Comparison of ENCODE assay signal across 8 cellular contexts in genomic region chr14:96038920-96039632, GRCh38. TPM values are rescaled to one million over a fixed set of nuclear protein-coding genes. Genes with fewer than 3 reads are reported as not detected.
DNase-seq lines count a peak whose midpoint lies in the region; TF ChIP-seq lines count a peak whose summit lies in the region.

Gene C14orf132 (plus strand): TSS chr14:96039362. CDS start chr14:96039501, 139 bp downstream.

- H3K36me3 ChIP-seq in osteoblast (ENCODE audit: insufficient read depth, low read length) (peaks cover 11% of the 10 kb centered on the region), thyroid gland (no peaks in the 10 kb centered on the region), Karpas-422 (ENCODE audit: insufficient read depth, low read length) (no peaks in the 10 kb centered on the region)

- H3K4me2 ChIP-seq in osteoblast (ENCODE audit: insufficient read depth, low read length) (peak within 1 kb of the TSS; percentile 91), Karpas-422 (ENCODE audit: low read depth, low read length, poor library complexity, severe bottlenecking) (no peak within 1 kb of the TSS)

- H3K9me3 ChIP-seq in osteoblast (ENCODE audit: low read depth, low read length) (no peaks in the 10 kb centered on the region), thyroid gland (no peaks in the 10 kb centered on the region), Karpas-422 (ENCODE audit: low read length) (no peaks in the 10 kb centered on the region)

- H3K4me1 ChIP-seq in osteoblast (ENCODE audit: insufficient read depth, low read length): peaks cover 34% of the 10 kb centered on the region
- H3K4me1 ChIP-seq in thyroid gland: peaks cover 12 to 32% of the 10 kb centered on the region in 2 donors
- peaks cover 14% of the 10 kb centered on the region for H3K4me1 ChIP-seq in Karpas-422 (ENCODE audit: low read length)

- TF ChIP-seq CTCF in GM20000 (IDR thresholded peaks at IDR 0.05; ENCODE audit: extremely low read depth, missing control alignments): no peak
- TF ChIP-seq CTCF in osteoblast (IDR thresholded peaks at IDR 0.05; ENCODE audit: extremely low read depth, low read depth, low read length): no peak
- TF ChIP-seq CTCF in thyroid gland (IDR thresholded peaks at IDR 0.05): no peak

- H3K79me2 ChIP-seq in osteoblast (ENCODE audit: insufficient read depth, low read length): peaks cover 44% of the 10 kb centered on the region
- H3K79me2 ChIP-seq in Karpas-422 (ENCODE audit: low read length): no peaks in the 10 kb centered on the region

- H2AFZ ChIP-seq in osteoblast (ENCODE audit: low read length) (peak within 1 kb of the TSS; percentile 83), Karpas-422 (ENCODE audit: low read length) (no peak within 1 kb of the TSS)

- peak within 1 kb of the TSS; percentile 71 for H3K27ac ChIP-seq in osteoblast (ENCODE audit: low read depth, low read length)
- peak within 1 kb of the TSS in 2 of 3 donors; percentile 52 to 63 for H3K27ac ChIP-seq in thyroid gland
- H3K27ac ChIP-seq in Karpas-422 (ENCODE audit: low read length): no peak within 1 kb of the TSS

- peaks cover 39% of the 10 kb centered on the region for H4K20me1 ChIP-seq in osteoblast (ENCODE audit: insufficient read depth, low read length)
- H4K20me1 ChIP-seq in Karpas-422 (ENCODE audit: insufficient read depth, low read depth, low read length): no peaks in the 10 kb centered on the region

- DNase-seq in AG08396 (ENCODE audit: low spot score) (peak; percentile 92), GM20000 (ENCODE audit: low spot score) (peak; percentile 77), NCI-H748 (lab: John Stamatoyannopoulos, UW; ENCODE audit: unreplicated experiment) (peak; percentile 81), globus pallidus (ENCODE audit: low spot score) (peak; percentile 75), osteoblast (ENCODE audit: insufficient read length, low spot score, missing footprints) (peak; percentile 95), thyroid gland (peak; percentile 58 to 61), Karpas-422 (no peak)
- DNase-seq in activated naive CD4-positive, alpha-beta T cell treated with Interleukin-2 at 50 U/mL for 16 hours: peak; percentile 52

- H3K27me3 ChIP-seq in osteoblast (ENCODE audit: insufficient read depth, low read length): no peaks in the 10 kb centered on the region
- no peaks in the 10 kb centered on the region for H3K27me3 ChIP-seq in thyroid gland
- no peaks in the 10 kb centered on the region for H3K27me3 ChIP-seq in Karpas-422 (ENCODE audit: low read length)

- intact Hi-C loops in thyroid gland (cut with DNase I): no loop called here

- H3K9ac ChIP-seq in Karpas-422 (ENCODE audit: low read length): no peak within 1 kb of the TSS

- H3K4me3 ChIP-seq in osteoblast (ENCODE audit: insufficient read depth, low read length) (peak within 1 kb of the TSS; percentile 88), thyroid gland (replicated peaks in 1 of 3) (peak within 1 kb of the TSS; percentile 38 to 63 (median 58)), Karpas-422 (ENCODE audit: low read length) (no peak within 1 kb of the TSS)

- peak in 1 of 2 donors; percentile 53 for TF ChIP-seq POLR2A in thyroid gland (IDR thresholded peaks at IDR 0.05)

- WGBS in thyroid gland, 2 donors: 2 to 4% methylated on average over 14 to 18 of the region's 72 CpGs

- no peaks in the 10 kb centered on the region for H3K9me2 ChIP-seq in Karpas-422 (replicated peaks; ENCODE audit: insufficient read depth, low read length)

RNA-seq across cellular contexts. Expression of gene C14orf132, which starts in this region (rescaled TPM):
- total RNA-seq in osteoblast: 40.2 and 41.5 TPM in 2 replicates
- total RNA-seq in thyroid gland: 1 to 10 TPM; 2.7 to 3.7 (median 3.0) TPM
- 0.07 and 0.11 TPM in 2 replicates for total RNA-seq in Karpas-422 (2014; rRNA removed; shearing (Covaris generic); ENCODE audit: low replicate concordance)
